8 cellular contexts compared by ENCODE assay signal in genomic region chr21:38805282-38806152, GRCh38. TPM values are rescaled to one million over a fixed set of nuclear protein-coding genes. Genes with fewer than 3 reads are reported as not detected.
A peak's percentile ranks its signal among the peaks of the same experiment; 100 is the strongest.
DNase-seq lines count a peak whose midpoint lies in the region; ATAC-seq and TF ChIP-seq lines count a peak whose summit lies in the region.

Gene ETS2, plus strand, starts transcription at chr21:38805929. Its CDS starts 4,106 bp downstream, at chr21:38810035.

- DNase-seq in AG09309 (ENCODE audit: low read depth) (peak; percentile 57), GM19238 (ENCODE audit: insufficient read length, low spot score) (peak; percentile 83), NCI-H69 (lab: John Stamatoyannopoulos, UW) (peak; percentile 97), cortex of kidney (lab: John Stamatoyannopoulos, UW) (peak; percentile 28), left colon (peak; percentile 92 to 95)
- peak; percentile 62 for DNase-seq in activated CD4-positive, alpha-beta T cell treated with anti-CD3 and anti-CD28 coated beads, Interleukin-2, amount 50 U/mL, for 1 hour
- DNase-seq in stimulated activated CD4-positive, alpha-beta T cell treated with anti-CD3 and anti-CD28 coated beads, Interleukin-1b, Interleukin-23, amount 100 ng/mL, for 48 hours, result peak; percentile 75

- intact Hi-C loops in left colon (cut with DNase I, micrococcal nuclease), result no loop called here

- peak within 1 kb of the TSS; percentile 83 for H3K4me3 ChIP-seq in AG09309 (ENCODE audit: control insufficient read depth, low read depth, low read length)

- peak; percentile 46 for ATAC-seq in HG03457 (IDR thresholded peaks at IDR 0.05; ENCODE audit: unreplicated experiment)
- peak; percentile 69 for ATAC-seq in left colon

- peak; percentile 5 for TF ChIP-seq CTCF in AG09309 (IDR thresholded peaks at IDR 0.05; ENCODE audit: control insufficient read depth, insufficient read depth, low read depth, low read length, missing control alignments)

RNA-seq across cellular contexts. Expression of gene ETS2, which starts in this region (rescaled TPM):
- total RNA-seq in left colon, result 100 to 1,000 TPM; 158 to 274 TPM

Comparison
In these comparisons a context has a peak if more than half of its experiments do, and no peak if none do; other contexts are left out.
1. Peak in every context shown above with its lines: DNase-seq, ATAC-seq and H3K4me3 ChIP-seq.
2. DNase-seq: peak in every context shown above with its lines; median percentile 97 in NCI-H69; 94 in left colon; 83 in GM19238; 75 in stimulated activated CD4-positive, alpha-beta T cell treated with anti-CD3 and anti-CD28 coated beads, Interleukin-1b, Interleukin-23, amount 100 ng/mL, for 48 hours; 62 in activated CD4-positive, alpha-beta T cell treated with anti-CD3 and anti-CD28 coated beads, Interleukin-2, amount 50 U/mL, for 1 hour; 57 in AG09309; 28 in cortex of kidney.